Comparison of ENCODE assay signal across 11 cellular contexts in genomic region chr9:104774831-104775573, GRCh38. TPM values are rescaled to one million over a fixed set of nuclear protein-coding genes. Genes with fewer than 3 reads are reported as not detected.
A peak's percentile ranks its signal among the peaks of the same experiment; 100 is the strongest.
DNase-seq lines count a peak whose midpoint lies in the region; ATAC-seq, FAIRE-seq and TF ChIP-seq lines count a peak whose summit lies in the region.
"Had no signal": no experiment of that assay in that cellular context is flagged by ENCODE, and none has a peak within 500 bp of the region (broad histone marks: within the 10 kb centered on the region; RNA-seq: fewer than 3 reads in every experiment).

No MANE protein-coding gene starts in this region.

- H3K9me3 ChIP-seq in heart right ventricle (no peaks in the 10 kb centered on the region), endodermal cell (ENCODE audit: control insufficient read depth, low read length) (no peaks in the 10 kb centered on the region)

- ATAC-seq in GM21423 (IDR thresholded peaks at IDR 0.05; ENCODE audit: unreplicated experiment) (peak; percentile 84), HG03520 (IDR thresholded peaks at IDR 0.05; ENCODE audit: unreplicated experiment) (peak; percentile 93), heart right ventricle (peak; percentile 45 to 90 (median 84))

- H3K4me1 ChIP-seq in heart right ventricle (peaks cover 0 to 55% (median 36%) of the 10 kb centered on the region in 9 donors), endodermal cell (ENCODE audit: control insufficient read depth, insufficient read depth, low read length) (no peaks in the 10 kb centered on the region)

- H3K9me3 Mint-ChIP-seq in endodermal cell = no peaks in the 10 kb centered on the region
- H3K9me3 Mint-ChIP-seq: stimulated activated naive CD8-positive, alpha-beta T cell treated with anti-CD3 and anti-CD28 coated beads, Interleukin-15, Interleukin-2, amounts not matched to agents 100 ng/mL and 50 ng/mL, for 24 hours had no signal

- no peak overlapping the region for H3K27ac Mint-ChIP-seq in endodermal cell
- H3K27ac Mint-ChIP-seq: stimulated activated naive CD8-positive, alpha-beta T cell treated with anti-CD3 and anti-CD28 coated beads, Interleukin-15, Interleukin-2, amounts not matched to agents 100 ng/mL and 50 ng/mL, for 24 hours had no signal

- H3K27me3 ChIP-seq in heart right ventricle (no peaks in the 10 kb centered on the region), endodermal cell (ENCODE audit: control insufficient read depth, insufficient read depth, low read length, poor library complexity, severe bottlenecking) (no peaks in the 10 kb centered on the region)

- H3K27ac ChIP-seq in heart right ventricle = peak overlapping the region; percentile 57 to 87 (median 80)
- no peak overlapping the region for H3K27ac ChIP-seq in endodermal cell (ENCODE audit: low read depth, low read length)

- no peak overlapping the region for H3K4me3 Mint-ChIP-seq in endodermal cell
- H3K4me3 Mint-ChIP-seq: stimulated activated naive CD8-positive, alpha-beta T cell treated with anti-CD3 and anti-CD28 coated beads, Interleukin-15, Interleukin-2, amounts not matched to agents 100 ng/mL and 50 ng/mL, for 24 hours had no signal

- H3K4me3 ChIP-seq in heart right ventricle (peak overlapping the region in 3 of 10 donors; percentile 6 to 36 (median 29)), endodermal cell (ENCODE audit: low read length) (no peak overlapping the region)

- H3K36me3 Mint-ChIP-seq in endodermal cell (ENCODE audit: low read depth) = peaks cover 2% of the 10 kb centered on the region

- 70 to 77% methylated on average over 11 of the region's 11 CpGs for WGBS in heart right ventricle, 2 donors
- WGBS in endodermal cell (ENCODE audit: insufficient coverage in 1 of 2, insufficient read length in 1 of 2), 2 experiments = 85 to 94% methylated on average over 4 to 11 of the region's 11 CpGs

- no peaks in the 10 kb centered on the region for H3K27me3 Mint-ChIP-seq in endodermal cell (ENCODE audit: insufficient read depth)
- H3K27me3 Mint-ChIP-seq: stimulated activated naive CD8-positive, alpha-beta T cell treated with anti-CD3 and anti-CD28 coated beads, Interleukin-15, Interleukin-2, amounts not matched to agents 100 ng/mL and 50 ng/mL, for 24 hours had no signal

- no peak overlapping the region for H3K9ac ChIP-seq in endodermal cell (ENCODE audit: extremely low read depth, low read length, poor library complexity, severe bottlenecking)

- peaks cover 0 to 45% (median 0%) of the 10 kb centered on the region in 9 donors for H3K36me3 ChIP-seq in heart right ventricle
- H3K36me3 ChIP-seq in endodermal cell (ENCODE audit: control insufficient read depth, insufficient read depth, low read length) = peaks cover 2% of the 10 kb centered on the region

- peaks cover 11% of the 10 kb centered on the region for H3K4me1 Mint-ChIP-seq in endodermal cell

- DNase-seq in GM10266 (ENCODE audit: extremely low spot score) = peak; percentile 61
- peak in 1 of 2 donors; percentile 36 for DNase-seq in heart right ventricle
- DNase-seq in HuH-7.5 (ENCODE audit: low spot score) = no peak
- DNase-seq in NCI-H1694 (lab: John Stamatoyannopoulos, UW) = no peak
- DNase-seq in D721Med (ENCODE audit: insufficient read length, low spot score) = no peak
- no peak for DNase-seq in endodermal cell
- DNase-seq: DMS 273 treated with DMSO at 0.1 percent for 48 hours had no signal

- intact Hi-C loops in heart right ventricle (cut with DNase I) = no loop called here

- no peak for FAIRE-seq in D721Med (lab: Jason Lieb, UNC)
- FAIRE-seq: astrocyte had no signal

- TF ChIP-seq CTCF in GM10266 (IDR thresholded peaks at IDR 0.05; ENCODE audit: control insufficient read depth, insufficient read depth, low read depth, missing control alignments) (no peak), heart right ventricle (IDR thresholded peaks at IDR 0.05) (no peak), D721Med (IDR thresholded peaks at IDR 0.05; ENCODE audit: insufficient read depth, missing control alignments) (no peak), endodermal cell (conservative IDR thresholded peaks at IDR 0.05) (no peak)

RNA-seq across cellular contexts. Expression of gene NIPSNAP3B, which starts 11.1 kb away (rescaled TPM):
- total RNA-seq in heart right ventricle = 10 to 100 TPM; 25.0 to 38.6 (median 32.0) TPM
- polyA plus RNA-seq in heart right ventricle = 10 to 100 TPM in 1 of 2 donors, 1 to 10 TPM in 1; 6.9 to 12.1 TPM
- 1 to 10 TPM in 1 of 2 donors, under 1 TPM in 1; 0.91 to 1.7 TPM for total RNA-seq in endodermal cell
- 2.2 TPM for polyA plus RNA-seq in endodermal cell (2013, experiment 1 of 2)
- polyA plus RNA-seq in endodermal cell (2013, experiment 2 of 2) = 2.6 TPM

RNA-seq across cellular contexts. Expression of gene NIPSNAP3A, which starts 27.5 kb away (rescaled TPM):
- total RNA-seq in heart right ventricle = 10 to 100 TPM; 19.9 to 34.9 (median 24.3) TPM
- 10 to 100 TPM; 10.2 to 28.6 TPM for polyA plus RNA-seq in heart right ventricle
- 10 to 100 TPM; 18.8 to 20.5 TPM for total RNA-seq in endodermal cell
- polyA plus RNA-seq in endodermal cell (2013, experiment 1 of 2) = 26.0 TPM
- polyA plus RNA-seq in endodermal cell (2013, experiment 2 of 2) = 26.3 TPM

Comparison
In these comparisons a context has a peak if more than half of its experiments do, and no peak if none do; other contexts are left out.
1. RNA of gene NIPSNAP3B, which starts 11.1 kb away (total RNA-seq): 25.0 to 38.6 TPM in heart right ventricle; 0.91 to 1.7 TPM in endodermal cell; every median in the first group is over 4 times any median in the second.
2. Peak in every context shown above with its lines, with median percentiles within 50 percentile points of each other: ATAC-seq.